ENCODE assay signal across 22 cellular contexts in genomic region chr13:37501187-37501586, GRCh38.
DNase-seq lines count a peak whose midpoint lies in the region; ATAC-seq, FAIRE-seq and TF ChIP-seq lines count a peak whose summit lies in the region.
"Had no signal": no experiment of that assay in that cellular context is flagged by ENCODE, and none has a peak within 500 bp of the region (broad histone marks: within the 10 kb centered on the region; RNA-seq: fewer than 3 reads in every experiment).

No MANE protein-coding gene starts in this region.

- peaks cover 45% of the 10 kb centered on the region for H3K4me1 Mint-ChIP-seq in HFFc6 (ENCODE audit: low read depth)
- H3K4me1 Mint-ChIP-seq: B cell; CD4-positive, CD25-positive, alpha-beta regulatory T cell; CD8-positive, alpha-beta memory T cell; H9 had no signal

- H3K27ac Mint-ChIP-seq in HFFc6 = peak overlapping the region; percentile 21; the same call in 1 of the 2 replicates
- H3K27ac Mint-ChIP-seq: B cell; CD4-positive, CD25-positive, alpha-beta regulatory T cell; CD8-positive, alpha-beta memory T cell; H9 had no signal

- no peaks in the 10 kb centered on the region for H3K27me3 ChIP-seq in brain microvascular endothelial cell (replicated peaks)
- H3K27me3 ChIP-seq: BLaER1 had no signal

- no peak for ATAC-seq in GM18519 (IDR thresholded peaks at IDR 0.05; ENCODE audit: low FRiP score, unreplicated experiment)
- no peak for ATAC-seq in GM18873 (IDR thresholded peaks at IDR 0.05; ENCODE audit: low FRiP score, unreplicated experiment)
- ATAC-seq: HCT116 had no signal

- peak; percentile 60 for FAIRE-seq in islet of Langerhans (lab: Jason Lieb, UNC)
- FAIRE-seq: D721Med, GM12891, GM18507, GM19239, H1 had no signal

- no peaks in the 10 kb centered on the region for H3K9me3 Mint-ChIP-seq in HFFc6

- no peak for DNase-seq in HFFc6
- DNase-seq in brain microvascular endothelial cell = no peak
- DNase-seq in LoVo (ENCODE audit: low spot score) = no peak
- DNase-seq: CD4-positive, CD25-positive, alpha-beta regulatory T cell; CD8-positive, alpha-beta memory T cell; DMS 273 treated with DMSO at 0.1 percent for 48 hours; DMS79; GF-D8; GM23248; H9 had no signal

- peak overlapping the region; percentile 27 for H3K27ac ChIP-seq in brain microvascular endothelial cell
- H3K27ac ChIP-seq: BLaER1, C4-2B, GM23248 had no signal

- in situ Hi-C loops in brain microvascular endothelial cell (cut with HindIII; ENCODE audit: low pct_ligation_motif_present, low sequenced_read_pairs) = no loop called here

- H3K4me3 ChIP-seq in brain microvascular endothelial cell (ENCODE audit: low read depth, low read length) = no peak overlapping the region
- H3K4me3 ChIP-seq: BLaER1, GM23248 had no signal

- no peaks in the 10 kb centered on the region for H3K36me3 Mint-ChIP-seq in HFFc6 (ENCODE audit: low read depth)
- H3K36me3 Mint-ChIP-seq: CD4-positive, CD25-positive, alpha-beta regulatory T cell; CD8-positive, alpha-beta memory T cell had no signal

- peak overlapping the region; percentile 28; the same call in 1 of the 2 replicates for H3K4me3 Mint-ChIP-seq in HFFc6
- H3K4me3 Mint-ChIP-seq: B cell; CD4-positive, CD25-positive, alpha-beta regulatory T cell; CD8-positive, alpha-beta memory T cell; H9 had no signal

- TF ChIP-seq CTCF in HFFc6 (IDR thresholded peaks at IDR 0.05) (no peak), brain microvascular endothelial cell (IDR thresholded peaks at IDR 0.05; ENCODE audit: low read depth, low read length, missing control alignments) (no peak)

- no peaks in the 10 kb centered on the region for H3K27me3 Mint-ChIP-seq in HFFc6 (ENCODE audit: insufficient read depth)
- H3K27me3 Mint-ChIP-seq: B cell; CD4-positive, CD25-positive, alpha-beta regulatory T cell; CD8-positive, alpha-beta memory T cell had no signal

- H3K36me3 ChIP-seq in brain microvascular endothelial cell (replicated peaks) = no peaks in the 10 kb centered on the region
- H3K36me3 ChIP-seq: BLaER1 had no signal
